ENCODE assay signal across 8 cellular contexts in genomic region chr16:667113-667779, GRCh38. TPM values are rescaled to one million over a fixed set of nuclear protein-coding genes. Genes with fewer than 3 reads are reported as not detected.
DNase-seq lines count a peak whose midpoint lies in the region; ATAC-seq and TF ChIP-seq lines count a peak whose summit lies in the region.

No MANE protein-coding gene starts in this region.

- H3K4me1 ChIP-seq in lower lobe of right lung (peaks cover 18% of the 10 kb centered on the region), thymus (ENCODE audit: control insufficient read depth, insufficient read depth, low read length) (peaks cover 8% of the 10 kb centered on the region)

- peak overlapping the region; percentile 87 for H3K27ac ChIP-seq in lower lobe of right lung
- peak overlapping the region; percentile 68 for H3K27ac ChIP-seq in thymus (ENCODE audit: low read depth)

- peaks cover 9% of the 10 kb centered on the region for H3K4me1 Mint-ChIP-seq in activated T-cell treated with anti-CD3 and anti-CD28 coated beads, Interleukin-2, amount 50 U/mL, for 72 hours (ENCODE audit: low read depth)
- peaks cover 4% of the 10 kb centered on the region for H3K4me1 Mint-ChIP-seq in activated T-helper 1 cell treated with anti-CD3 and anti-CD28 coated beads, Interleukin-12 subunit alpha, Interleukin-12 subunit beta, Interleukin-2, Interleukin-4 antibody, amounts not matched to agents 30 ng/mL and 10 ng/mL and 1 ng/mL, durations not matched to agents 14 hours and 24 hours and 36 hours (ENCODE audit: low read depth)

- H3K9me3 ChIP-seq in lower lobe of right lung = no peaks in the 10 kb centered on the region
- no peaks in the 10 kb centered on the region for H3K9me3 ChIP-seq in thymus (ENCODE audit: control insufficient read depth)

- H3K36me3 Mint-ChIP-seq in activated T-cell treated with anti-CD3 and anti-CD28 coated beads, Interleukin-2, amount 50 U/mL, for 72 hours (ENCODE audit: insufficient read depth in 2 of 2) = peaks cover 0 to 2% of the 10 kb centered on the region in 2 donors
- peaks cover 5% of the 10 kb centered on the region for H3K36me3 Mint-ChIP-seq in activated T-helper 1 cell treated with anti-CD3 and anti-CD28 coated beads, Interleukin-12 subunit alpha, Interleukin-12 subunit beta, Interleukin-2, Interleukin-4 antibody, amounts not matched to agents 30 ng/mL and 10 ng/mL and 1 ng/mL, durations not matched to agents 14 hours and 24 hours and 36 hours (ENCODE audit: low read depth)

- intact Hi-C loops in activated T-helper 1 cell treated with anti-CD3 and anti-CD28 coated beads, Interleukin-12 subunit alpha, Interleukin-12 subunit beta, Interleukin-2, Interleukin-4 antibody, amounts not matched to agents 30 ng/mL and 10 ng/mL and 1 ng/mL, durations not matched to agents 14 hours and 24 hours and 36 hours (cut with micrococcal nuclease) = loop anchor here (1.0 kb wide), 1 partner anchor 13 kb away; the partner anchor contains the start of gene STUB1
- intact Hi-C loops in lower lobe of right lung (cut with DNase I) = no loop called here

- no peak for TF ChIP-seq CTCF in lower lobe of right lung (IDR thresholded peaks at IDR 0.05)

- H3K27ac Mint-ChIP-seq in activated T-cell treated with anti-CD3 and anti-CD28 coated beads, Interleukin-2, amount 50 U/mL, for 72 hours = peak overlapping the region; percentile 85
- peak overlapping the region; percentile 86 for H3K27ac Mint-ChIP-seq in activated T-helper 1 cell treated with anti-CD3 and anti-CD28 coated beads, Interleukin-12 subunit alpha, Interleukin-12 subunit beta, Interleukin-2, Interleukin-4 antibody, amounts not matched to agents 30 ng/mL and 10 ng/mL and 1 ng/mL, durations not matched to agents 14 hours and 24 hours and 36 hours

- H3K27me3 ChIP-seq in lower lobe of right lung (ENCODE audit: low read depth) (no peaks in the 10 kb centered on the region), thymus (ENCODE audit: control insufficient read depth, insufficient read depth) (no peaks in the 10 kb centered on the region)

- H3K27me3 Mint-ChIP-seq in activated T-cell treated with anti-CD3 and anti-CD28 coated beads, Interleukin-2, amount 50 U/mL, for 72 hours (ENCODE audit: low read depth) = no peaks in the 10 kb centered on the region
- no peaks in the 10 kb centered on the region for H3K27me3 Mint-ChIP-seq in activated T-helper 1 cell treated with anti-CD3 and anti-CD28 coated beads, Interleukin-12 subunit alpha, Interleukin-12 subunit beta, Interleukin-2, Interleukin-4 antibody, amounts not matched to agents 30 ng/mL and 10 ng/mL and 1 ng/mL, durations not matched to agents 14 hours and 24 hours and 36 hours (ENCODE audit: insufficient read depth)

- peaks cover 31% of the 10 kb centered on the region for H3K36me3 ChIP-seq in lower lobe of right lung
- H3K36me3 ChIP-seq in thymus (ENCODE audit: control insufficient read depth, insufficient read depth) = peaks cover 37% of the 10 kb centered on the region

- H3K4me3 ChIP-seq in lower lobe of right lung (peak overlapping the region; percentile 96), thymus (ENCODE audit: low read length) (peak overlapping the region; percentile 91)

- no peak for DNase-seq in activated T-cell treated with anti-CD3 and anti-CD28 coated beads, Interleukin-2, amount 50 U/mL, for 72 hours
- DNase-seq in activated T-cell treated with anti-CD3 and anti-CD28 coated beads for 4 hours = no peak
- DNase-seq in activated T-helper 1 cell treated with anti-CD3 and anti-CD28 coated beads, Interleukin-12 subunit alpha, Interleukin-12 subunit beta, Interleukin-2, Interleukin-4 antibody, amounts not matched to agents 30 ng/mL and 10 ng/mL and 1 ng/mL, durations not matched to agents 14 hours and 24 hours and 36 hours (ENCODE audit: low spot score) = no peak
- no peak for DNase-seq in lower lobe of right lung
- no peak for DNase-seq in iPS-NIHi7 (ENCODE audit: extremely low spot score)

- peak overlapping the region; percentile 79 to 85 for H3K4me3 Mint-ChIP-seq in activated T-cell treated with anti-CD3 and anti-CD28 coated beads, Interleukin-2, amount 50 U/mL, for 72 hours
- peak overlapping the region; percentile 76 for H3K4me3 Mint-ChIP-seq in activated T-helper 1 cell treated with anti-CD3 and anti-CD28 coated beads, Interleukin-12 subunit alpha, Interleukin-12 subunit beta, Interleukin-2, Interleukin-4 antibody, amounts not matched to agents 30 ng/mL and 10 ng/mL and 1 ng/mL, durations not matched to agents 14 hours and 24 hours and 36 hours

- no peak for ATAC-seq in activated T-cell treated with anti-CD3 and anti-CD28 coated beads, Interleukin-2, amount 50 U/mL, for 72 hours (replicated peaks in 1 of 2)
- ATAC-seq in lower lobe of right lung (no peak), GM19328 (IDR thresholded peaks at IDR 0.05; ENCODE audit: unreplicated experiment) (no peak), GM19395 (IDR thresholded peaks at IDR 0.05; ENCODE audit: unreplicated experiment) (no peak)

- WGBS in thymus = 92% methylated on average over 22 of the region's 22 CpGs

- H3K9me3 Mint-ChIP-seq in activated T-cell treated with anti-CD3 and anti-CD28 coated beads, Interleukin-2, amount 50 U/mL, for 72 hours = no peaks in the 10 kb centered on the region
- no peaks in the 10 kb centered on the region for H3K9me3 Mint-ChIP-seq in activated T-helper 1 cell treated with anti-CD3 and anti-CD28 coated beads, Interleukin-12 subunit alpha, Interleukin-12 subunit beta, Interleukin-2, Interleukin-4 antibody, amounts not matched to agents 30 ng/mL and 10 ng/mL and 1 ng/mL, durations not matched to agents 14 hours and 24 hours and 36 hours

RNA-seq across cellular contexts. Expression of gene RHOT2, which starts 0.7 kb away (rescaled TPM):
- 100 to 1,000 TPM; 110 to 115 TPM for total RNA-seq in activated T-cell treated with anti-CD3 and anti-CD28 coated beads, Interleukin-2, amount 50 U/mL, for 72 hours
- total RNA-seq in activated T-helper 1 cell treated with anti-CD3 and anti-CD28 coated beads, Interleukin-12 subunit alpha, Interleukin-12 subunit beta, Interleukin-2, Interleukin-4 antibody, amounts not matched to agents 30 ng/mL and 10 ng/mL and 1 ng/mL, durations not matched to agents 14 hours and 24 hours and 36 hours = 165 and 177 TPM in 2 replicates
- total RNA-seq in lower lobe of right lung = 81.6 TPM
- 252 TPM for polyA plus RNA-seq in thymus

RNA-seq across cellular contexts. Expression of gene RHBDL1, which starts 8.2 kb away (rescaled TPM):
- 1 to 10 TPM; 3.5 to 5.8 TPM for total RNA-seq in activated T-cell treated with anti-CD3 and anti-CD28 coated beads, Interleukin-2, amount 50 U/mL, for 72 hours
- 0.71 and 1.1 TPM in 2 replicates for total RNA-seq in activated T-helper 1 cell treated with anti-CD3 and anti-CD28 coated beads, Interleukin-12 subunit alpha, Interleukin-12 subunit beta, Interleukin-2, Interleukin-4 antibody, amounts not matched to agents 30 ng/mL and 10 ng/mL and 1 ng/mL, durations not matched to agents 14 hours and 24 hours and 36 hours
- total RNA-seq in lower lobe of right lung = 2.0 TPM
- 3.1 TPM for polyA plus RNA-seq in thymus

RNA-seq across cellular contexts. Expression of gene STUB1, which starts 13.0 kb away (rescaled TPM):
- total RNA-seq in activated T-cell treated with anti-CD3 and anti-CD28 coated beads, Interleukin-2, amount 50 U/mL, for 72 hours = 10 to 100 TPM; 53.6 to 70.4 TPM
- 94.0 and 95.4 TPM in 2 replicates for total RNA-seq in activated T-helper 1 cell treated with anti-CD3 and anti-CD28 coated beads, Interleukin-12 subunit alpha, Interleukin-12 subunit beta, Interleukin-2, Interleukin-4 antibody, amounts not matched to agents 30 ng/mL and 10 ng/mL and 1 ng/mL, durations not matched to agents 14 hours and 24 hours and 36 hours
- 86.0 TPM for total RNA-seq in lower lobe of right lung
- 122 TPM for polyA plus RNA-seq in thymus

RNA-seq across cellular contexts. Expression of gene JMJD8, which starts 16.9 kb away (rescaled TPM):
- 10 to 100 TPM; 15.7 to 20.7 TPM for total RNA-seq in activated T-cell treated with anti-CD3 and anti-CD28 coated beads, Interleukin-2, amount 50 U/mL, for 72 hours
- 63.4 and 71.4 TPM in 2 replicates for total RNA-seq in activated T-helper 1 cell treated with anti-CD3 and anti-CD28 coated beads, Interleukin-12 subunit alpha, Interleukin-12 subunit beta, Interleukin-2, Interleukin-4 antibody, amounts not matched to agents 30 ng/mL and 10 ng/mL and 1 ng/mL, durations not matched to agents 14 hours and 24 hours and 36 hours
- 43.2 TPM for total RNA-seq in lower lobe of right lung
- polyA plus RNA-seq in thymus = 31.2 TPM

RNA-seq across cellular contexts. Expression of gene WDR90, which starts 18.1 kb away (rescaled TPM):
- total RNA-seq in activated T-cell treated with anti-CD3 and anti-CD28 coated beads, Interleukin-2, amount 50 U/mL, for 72 hours = 10 to 100 TPM; 40.3 to 47.7 TPM
- 81.2 and 82.3 TPM in 2 replicates for total RNA-seq in activated T-helper 1 cell treated with anti-CD3 and anti-CD28 coated beads, Interleukin-12 subunit alpha, Interleukin-12 subunit beta, Interleukin-2, Interleukin-4 antibody, amounts not matched to agents 30 ng/mL and 10 ng/mL and 1 ng/mL, durations not matched to agents 14 hours and 24 hours and 36 hours
- 31.4 TPM for total RNA-seq in lower lobe of right lung
- polyA plus RNA-seq in thymus = 22.6 TPM
